ENCODE assay signal across 15 cellular contexts in the genomic region with DNA sequence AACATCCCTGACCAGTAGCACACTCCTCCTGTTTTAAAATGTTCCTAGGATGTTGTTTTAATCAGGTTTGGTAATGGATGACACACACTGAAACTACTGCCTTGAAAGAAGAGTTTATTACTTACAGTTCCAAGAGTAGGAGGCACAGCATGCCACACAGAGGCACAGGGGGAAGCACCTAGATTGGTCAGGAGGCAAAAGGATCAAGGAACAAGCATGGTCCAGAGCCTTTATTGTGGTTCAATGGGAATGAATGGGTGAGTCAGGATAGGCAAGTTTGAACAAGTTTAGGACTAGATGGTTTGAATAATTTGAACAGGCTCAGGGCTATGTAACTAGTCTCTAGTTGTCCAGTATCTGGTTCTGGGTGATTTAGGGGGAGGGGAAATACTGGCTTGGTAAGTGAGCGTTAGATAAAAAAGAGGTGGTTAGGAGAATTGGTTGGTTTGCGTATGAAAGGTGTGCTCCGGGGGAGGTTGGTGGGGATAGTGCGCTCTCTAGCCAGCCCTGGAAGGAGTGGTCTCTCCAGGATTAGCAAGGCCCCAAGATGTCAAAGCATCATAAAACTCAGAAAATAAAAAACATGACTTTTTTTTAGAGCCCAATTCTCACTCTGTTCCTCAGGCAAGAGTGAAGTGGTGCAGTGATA. TPM values are rescaled to one million over a fixed set of nuclear protein-coding genes. Genes with fewer than 3 reads are reported as not detected.
DNase-seq lines count a peak whose midpoint lies in the region; ATAC-seq, FAIRE-seq and TF ChIP-seq lines count a peak whose summit lies in the region.
"Had no signal": no experiment of that assay in that cellular context is flagged by ENCODE, and none has a peak within 500 bp of the region (broad histone marks: within the 10 kb centered on the region; RNA-seq: fewer than 3 reads in every experiment).

No MANE protein-coding gene starts in this region.

- WGBS in HUES64, result 71% methylated on average over 4 of the region's 4 CpGs

- FAIRE-seq in astrocyte (lab: Jason Lieb, UNC), result no peak

- no peak for DNase-seq in CD4-positive, alpha-beta memory T cell
- DNase-seq in astrocyte (ENCODE audit: low read depth) (peak; percentile 46), kidney tubule cell (ENCODE audit: low spot score) (peak; percentile 93), H4 (ENCODE audit: low spot score) (no peak), SJCRH30 (no peak)
- DNase-seq: COR-L47, cortex of kidney, hippocampal formation, MM.1S, NCI-H524 treated with DMSO at 0.1 percent for 48 hours, tibial artery had no signal

- no peak overlapping the region for H3K4me3 Mint-ChIP-seq in CD4-positive, alpha-beta memory T cell
- H3K4me3 Mint-ChIP-seq in astrocyte (ENCODE audit: unreplicated experiment), result peak overlapping the region; percentile 1
- H3K4me3 Mint-ChIP-seq: natural killer cell treated with Interleukin-12 subunit alpha and Interleukin-12 subunit beta and Interleukin-15 and Interleukin-18, amount 100 ng/mL, for 72 hours had no signal

- H3K4me1 Mint-ChIP-seq in CD4-positive, alpha-beta memory T cell, result peaks cover 33 to 65% (median 39%) of the 10 kb centered on the region in 4 donors
- peaks cover 34% of the 10 kb centered on the region for H3K4me1 Mint-ChIP-seq in astrocyte (ENCODE audit: low read depth, unreplicated experiment)

- H3K4me1 ChIP-seq in CD4-positive, alpha-beta memory T cell (ENCODE audit: insufficient read depth, low read length), result peaks cover 33% of the 10 kb centered on the region
- H3K4me1 ChIP-seq in HUES64 (ENCODE audit: insufficient read depth, low read length) (peaks cover 13% of the 10 kb centered on the region), astrocyte (ENCODE audit: insufficient read depth, low read length) (peaks cover 17% of the 10 kb centered on the region), SJCRH30 (peaks cover 29% of the 10 kb centered on the region)

- CTCF ChIA-PET in CD4-positive, alpha-beta memory T cell (lab: Charles Lee; ENCODE audit: partially characterized antibody), result interaction anchor here (1.2 kb wide), 1 partner anchor 24 kb away, joined by 5 read pairs; no protein-coding TSS in a partner anchor

- peaks cover 36% of the 10 kb centered on the region for H3K36me3 ChIP-seq in CD4-positive, alpha-beta memory T cell (ENCODE audit: insufficient read depth, low read length)
- peaks cover 21% of the 10 kb centered on the region for H3K36me3 ChIP-seq in HUES64 (ENCODE audit: insufficient read depth, low read length)
- peaks cover 28% of the 10 kb centered on the region for H3K36me3 ChIP-seq in astrocyte (ENCODE audit: insufficient read depth, low read length)
- peaks cover 18% of the 10 kb centered on the region for H3K36me3 ChIP-seq in SJCRH30

- H3K36me3 Mint-ChIP-seq in CD4-positive, alpha-beta memory T cell, result peaks cover 52 to 61% of the 10 kb centered on the region in 2 donors
- H3K36me3 Mint-ChIP-seq in astrocyte (ENCODE audit: low read depth, unreplicated experiment), result peaks cover 30% of the 10 kb centered on the region

- H3K4me3 ChIP-seq in CD4-positive, alpha-beta memory T cell (ENCODE audit: low read length in 2 of 2), result no peak overlapping the region
- no peak overlapping the region for H3K4me3 ChIP-seq in HUES64 (ENCODE audit: low read length)
- H3K4me3 ChIP-seq in astrocyte (ENCODE audit: insufficient read depth, low read depth, low read length), result no peak overlapping the region
- no peak overlapping the region for H3K4me3 ChIP-seq in SJCRH30
- H3K4me3 ChIP-seq: tibial artery had no signal

- H3K27me3 ChIP-seq in CD4-positive, alpha-beta memory T cell (ENCODE audit: insufficient read depth, low read length), result no peaks in the 10 kb centered on the region
- no peaks in the 10 kb centered on the region for H3K27me3 ChIP-seq in HUES64 (ENCODE audit: insufficient read depth, low read length)
- H3K27me3 ChIP-seq in astrocyte (ENCODE audit: insufficient read depth, low read length), result no peaks in the 10 kb centered on the region
- no peaks in the 10 kb centered on the region for H3K27me3 ChIP-seq in SJCRH30
- H3K27me3 ChIP-seq: tibial artery had no signal

- TF ChIP-seq CTCF in astrocyte (IDR thresholded peaks at IDR 0.05; ENCODE audit: insufficient read depth, low read depth, low read length), result no peak

- no peak overlapping the region for H3K4me2 ChIP-seq in astrocyte (ENCODE audit: low read length)

- no peak overlapping the region for H3K9ac ChIP-seq in HUES64 (ENCODE audit: low read depth, low read length)
- H3K9ac ChIP-seq in astrocyte (ENCODE audit: low read length), result no peak overlapping the region

- no peaks in the 10 kb centered on the region for H3K9me3 ChIP-seq in CD4-positive, alpha-beta memory T cell (ENCODE audit: control insufficient read depth in 1 of 2, low read length in 2 of 2)
- no peaks in the 10 kb centered on the region for H3K9me3 ChIP-seq in HUES64 (ENCODE audit: insufficient read depth, low read depth, low read length)
- H3K9me3 ChIP-seq in astrocyte (ENCODE audit: insufficient read depth, low read depth, low read length), result no peaks in the 10 kb centered on the region
- no peaks in the 10 kb centered on the region for H3K9me3 ChIP-seq in SJCRH30 (replicated peaks)
- H3K9me3 ChIP-seq: tibial artery had no signal

- H4K20me1 ChIP-seq in astrocyte (ENCODE audit: insufficient read depth, low read length), result peaks cover 26% of the 10 kb centered on the region

- no peak overlapping the region for H2AFZ ChIP-seq in astrocyte (ENCODE audit: low read depth, low read length)

- intact Hi-C loops in CD4-positive, alpha-beta memory T cell (cut with micrococcal nuclease), result no loop called here

- H3K79me2 ChIP-seq in astrocyte (ENCODE audit: insufficient read depth, low read length), result peaks cover 81% of the 10 kb centered on the region

- ATAC-seq in GM21515 (IDR thresholded peaks at IDR 0.05; ENCODE audit: unreplicated experiment) (no peak), GM18858 (IDR thresholded peaks at IDR 0.05; ENCODE audit: unreplicated experiment) (no peak)
- ATAC-seq: natural killer cell treated with Interleukin-12 subunit alpha and Interleukin-12 subunit beta and Interleukin-15 and Interleukin-18, amount 100 ng/mL, for 72 hours had no signal

- POLR2A ChIA-PET in CD4-positive, alpha-beta memory T cell (lab: Charles Lee; ENCODE audit: partially characterized antibody), result no interaction called here

- peak overlapping the region in 5 of 7 donors; percentile 12 to 74 (median 61) for H3K27ac Mint-ChIP-seq in CD4-positive, alpha-beta memory T cell
- peak overlapping the region; percentile 56 for H3K27ac Mint-ChIP-seq in astrocyte (ENCODE audit: unreplicated experiment)

- H3K27ac ChIP-seq in CD4-positive, alpha-beta memory T cell (ENCODE audit: low read depth, low read length), result no peak overlapping the region
- H3K27ac ChIP-seq in HUES64 (ENCODE audit: low read depth, low read length), result 0 out of 2 replicates have a peak overlapping the region, but pooled peaks have one; percentile 9
- H3K27ac ChIP-seq in astrocyte (ENCODE audit: low read depth, low read length), result no peak overlapping the region
- H3K27ac ChIP-seq in SJCRH30, result no peak overlapping the region
- H3K27ac ChIP-seq: tibial artery had no signal

- peaks cover 0 to 1% (median 0%) of the 10 kb centered on the region in 8 donors for H3K9me3 Mint-ChIP-seq in CD4-positive, alpha-beta memory T cell
- no peaks in the 10 kb centered on the region for H3K9me3 Mint-ChIP-seq in astrocyte (ENCODE audit: unreplicated experiment)

- no peaks in the 10 kb centered on the region for H3K27me3 Mint-ChIP-seq in CD4-positive, alpha-beta memory T cell
- H3K27me3 Mint-ChIP-seq in astrocyte (ENCODE audit: low read depth, unreplicated experiment), result no peaks in the 10 kb centered on the region
- H3K27me3 Mint-ChIP-seq: natural killer cell treated with Interleukin-12 subunit alpha and Interleukin-12 subunit beta and Interleukin-15 and Interleukin-18, amount 100 ng/mL, for 72 hours had no signal

RNA-seq across cellular contexts. Expression of a gene that starts 35.1 kb away (rescaled TPM):
- 10 to 100 TPM; 53.6 to 59.3 TPM for total RNA-seq in CD4-positive, alpha-beta memory T cell
- 10 to 100 TPM; 37.8 to 39.2 TPM for polyA plus RNA-seq in CD4-positive, alpha-beta memory T cell
- 16.5 TPM for polyA plus RNA-seq in HUES64 (2013, experiment 1 of 2)
- polyA plus RNA-seq in HUES64 (2013, experiment 2 of 2), result 17.8 TPM
- 65.2 TPM in 2 replicates for total RNA-seq in astrocyte
- total RNA-seq in H4 (2014; rRNA removed; shearing (Covaris generic)), result 21.2 and 22.5 TPM in 2 replicates
- 31.2 and 33.1 TPM in 2 replicates for total RNA-seq in SJCRH30 (2014; rRNA removed; shearing (Covaris generic))

Comparison
In these comparisons a context has a peak if more than half of its experiments do, and no peak if none do; other contexts are left out.
1. DNase-seq: peak in astrocyte (single experiment) and kidney tubule cell (single experiment); none in CD4-positive, alpha-beta memory T cell (0 of 5), H4 (single experiment) and SJCRH30 (0 of 2).